Comparison of ENCODE assay signal across 12 cellular contexts in genomic region chr22:36231051-36231450, GRCh38. TPM values are rescaled to one million over a fixed set of nuclear protein-coding genes. Genes with fewer than 3 reads are reported as not detected.
DNase-seq lines count a peak whose midpoint lies in the region; ATAC-seq, FAIRE-seq and TF ChIP-seq lines count a peak whose summit lies in the region.
"Not testable (repeated sequence)": the region's sequence is repeated elsewhere in the genome, so short reads cannot be mapped to it uniquely, and the experiment has no call there.
"Had no signal": no experiment of that assay in that cellular context is flagged by ENCODE, and none has a peak within 500 bp of the region (broad histone marks: within the 10 kb centered on the region; RNA-seq: fewer than 3 reads in every experiment).

No MANE protein-coding gene starts in this region.

- not testable (repeated sequence) for H3F3A ChIP-seq in OCI-LY1 (ENCODE audit: insufficient read depth, low read length)

- H3K27ac ChIP-seq in OCI-LY1 (ENCODE audit: low read depth, low read length, poor library complexity, severe bottlenecking); K562 (ENCODE audit: extremely low read depth, low read depth, low read length); endodermal cell (ENCODE audit: low read depth, low read length): not testable (repeated sequence)

- H3K9me1 ChIP-seq in K562 (ENCODE audit: control insufficient read depth, insufficient read depth, low read length), result not testable (repeated sequence)

- H3K4me1 Mint-ChIP-seq in endodermal cell, result peaks cover 14% of the 10 kb centered on the region
- peaks cover 25% of the 10 kb centered on the region for H3K4me1 Mint-ChIP-seq in nephron progenitor cell

- not testable (repeated sequence) for H3K79me2 ChIP-seq in OCI-LY1 (ENCODE audit: insufficient read depth, low read length); K562 (ENCODE audit: control insufficient read depth, insufficient read depth, low read length)

- TF ChIP-seq CTCF in OCI-LY1 (IDR thresholded peaks at IDR 0.05; ENCODE audit: low read length) (peak; percentile 28; the same call in 1 of the 2 replicates), endodermal cell (conservative IDR thresholded peaks at IDR 0.05) (peak; percentile 63)
- TF ChIP-seq CTCF in K562 (IDR thresholded peaks at IDR 0.05 in 2 of 3, conservative IDR thresholded peaks at IDR 0.05 in 1 of 3; ENCODE audit: insufficient read depth in 2 of 3, low read depth in 1 of 3, low read length in 3 of 3); nephron progenitor cell (IDR thresholded peaks at IDR 0.05): not testable (repeated sequence)

- TF ChIP-seq RAD21 in K562 (CRISPR knock-in tag; conservative IDR thresholded peaks at IDR 0.05 in 1 of 2, IDR thresholded peaks at IDR 0.05 in 1 of 2), result not testable (repeated sequence)

- not testable (repeated sequence) for H3K4me3 Mint-ChIP-seq in endodermal cell, nephron progenitor cell

- not testable (repeated sequence) for H3K36me3 Mint-ChIP-seq in endodermal cell (ENCODE audit: low read depth)
- H3K36me3 Mint-ChIP-seq in nephron progenitor cell (ENCODE audit: low read depth), result peaks cover 23% of the 10 kb centered on the region

- not testable (repeated sequence) for H2AFZ ChIP-seq in OCI-LY1 (ENCODE audit: low read length); K562 (ENCODE audit: low read depth, low read length)

- not testable (repeated sequence) for H3K9me3 ChIP-seq in OCI-LY1 (ENCODE audit: low read length); K562 (replicated peaks; ENCODE audit: control insufficient read depth, insufficient read depth, low read depth, low read length); endodermal cell (ENCODE audit: control insufficient read depth, low read length)

- not testable (repeated sequence) for H3K9me2 ChIP-seq in OCI-LY1 (ENCODE audit: low read depth, low read length)

- H3K27me3 Mint-ChIP-seq in endodermal cell (ENCODE audit: insufficient read depth); nephron progenitor cell (ENCODE audit: low read depth, poor library complexity): not testable (repeated sequence)

- ATAC-seq in K562, result not testable (repeated sequence)

- TF ChIP-seq EP300 in K562 (IDR thresholded peaks at IDR 0.05; ENCODE audit: low read length), result not testable (repeated sequence)

- H3K4me2 ChIP-seq in OCI-LY1 (ENCODE audit: low read length); K562 (ENCODE audit: insufficient read depth, low read length): not testable (repeated sequence)

- in situ Hi-C loops in K562 (cut with MboI), result not testable (repeated sequence)

- POLR2A ChIA-PET in K562 (lab: Yijun Ruan, JAX), result not testable (repeated sequence)

- not testable (repeated sequence) for DNase-seq in GM18507 (ENCODE audit: extremely low spot score, insufficient read length, low read depth); K562 (ENCODE audit: extremely low read depth in 1 of 4, low spot score in 3 of 4); nephron progenitor cell
- peak; percentile 49 for DNase-seq in activated CD8-positive, alpha-beta memory T cell treated with anti-CD3 and anti-CD28 coated beads for 24 hours
- DNase-seq in endodermal cell (peak; percentile 74), islet precursor cell (peak; percentile 49)

- CTCF ChIA-PET in K562 (lab: Yijun Ruan, JAX; ENCODE audit: low intra/inter-chr PET ratio), result not testable (repeated sequence)

- H3K9me3 Mint-ChIP-seq in endodermal cell, nephron progenitor cell: not testable (repeated sequence)

- TF ChIP-seq POLR2A in K562 (conservative IDR thresholded peaks at IDR 0.05), result not testable (repeated sequence)

- H3K4me3 ChIP-seq in OCI-LY1 (ENCODE audit: low read depth, low read length, poor library complexity, severe bottlenecking); K562; endodermal cell (ENCODE audit: low read length): not testable (repeated sequence)

- H3K4me1 ChIP-seq in OCI-LY1 (ENCODE audit: insufficient read depth, low read length, severe bottlenecking); K562 (replicated peaks in 1 of 2; ENCODE audit: control insufficient read depth in 2 of 2, insufficient read depth in 2 of 2, low read length in 2 of 2); endodermal cell (ENCODE audit: control insufficient read depth, insufficient read depth, low read length): not testable (repeated sequence)

- FAIRE-seq in GM18507 (lab: Jason Lieb, UNC), result peak; percentile 84
- not testable (repeated sequence) for FAIRE-seq in K562 (lab: Jason Lieb, UNC)

- not testable (repeated sequence) for BruUV-seq in K562 (replicated peaks; lab: Mats Ljungman, UMichigan)

- H3K36me3 ChIP-seq in OCI-LY1 (ENCODE audit: insufficient read depth, low read length) (peaks cover 57% of the 10 kb centered on the region), K562 (ENCODE audit: control insufficient read depth, insufficient read depth, low read length) (peaks cover 21% of the 10 kb centered on the region; the same call in 1 of the 3 replicates)
- not testable (repeated sequence) for H3K36me3 ChIP-seq in endodermal cell (ENCODE audit: control insufficient read depth, insufficient read depth, low read length)

- not testable (repeated sequence) for H3K27me3 ChIP-seq in OCI-LY1 (ENCODE audit: insufficient read depth, low read length); K562 (ENCODE audit: control insufficient read depth in 2 of 2, insufficient read depth in 2 of 2, low read length in 2 of 2); endodermal cell (ENCODE audit: control insufficient read depth, insufficient read depth, low read length, poor library complexity, severe bottlenecking)

- 77% methylated on average over 5 of the region's 5 CpGs for WGBS in K562 (ENCODE audit: insufficient coverage, low coverage, missing lambda C conversion rate)
- WGBS in endodermal cell (ENCODE audit: insufficient coverage in 1 of 2, insufficient read length in 1 of 2), 2 experiments, result 75 to 78% methylated on average over 5 of the region's 5 CpGs

- H4K20me1 ChIP-seq in OCI-LY1 (ENCODE audit: insufficient read depth, low read length); K562 (replicated peaks; ENCODE audit: control insufficient read depth, insufficient read depth, low read length): not testable (repeated sequence)

- H3K27ac Mint-ChIP-seq in endodermal cell (peak overlapping the region; percentile 32), nephron progenitor cell (peak overlapping the region; percentile 13)

- intact Hi-C loops in K562 (cut with micrococcal nuclease), result not testable (repeated sequence)

- not testable (repeated sequence) for H3K9ac ChIP-seq in OCI-LY1 (ENCODE audit: low read length); K562 (ENCODE audit: insufficient read depth in 1 of 2, low read depth in 2 of 2, low read length in 2 of 2); endodermal cell (ENCODE audit: extremely low read depth, low read length, poor library complexity, severe bottlenecking)

RNA-seq across cellular contexts. Expression of gene APOL2, which starts 8.3 kb away (rescaled TPM):
- total RNA-seq in K562 (2011; cell fraction: chromatin; rRNA removed; ENCODE audit: low replicate concordance), result 7.9 and 14.5 TPM in 2 replicates
- 9.6 and 11.0 TPM in 2 replicates for total RNA-seq in K562 (2011; cell fraction: nucleolus; rRNA removed)
- total RNA-seq in K562 (2011; cell fraction: nucleoplasm; rRNA removed), result 11.5 and 15.8 TPM in 2 replicates
- total RNA-seq in K562 (2014; rRNA removed), result 8.9 and 9.7 TPM in 2 replicates
- total RNA-seq in K562 (2014; rRNA removed; fragmentation: Illumina TruSeq; extraction: Trizol), result 9.3 and 10.6 TPM in 2 replicates
- total RNA-seq in K562 (2015; rRNA removed; fragmentation: Illumina TruSeq; extraction: Trizol), result 9.6 and 10.6 TPM in 2 replicates
- total RNA-seq in K562 (2021), result 9.7 and 10.6 TPM in 2 replicates
- 5.4 and 7.7 TPM in 2 replicates for polyA plus RNA-seq in K562 (2011; rRNA removed)
- 5.7 and 7.9 TPM in 2 replicates for polyA plus RNA-seq in K562 (2011; cell fraction: cytosol; rRNA removed)
- polyA plus RNA-seq in K562 (2011; cell fraction: nucleus; rRNA removed), result 7.8 and 12.8 TPM in 2 replicates
- polyA plus RNA-seq in K562 (2012), result 12.3 and 12.8 TPM in 2 replicates
- 8.9 and 9.4 TPM in 2 replicates for polyA plus RNA-seq in K562 (2014; fragmentation: Illumina TruSeq; extraction: Trizol)
- polyA plus RNA-seq in K562 (2014; fragmentation: Nextera tagmentation; extraction: Ambion mirVana), result 1 to 10 TPM; 2.7 to 6.8 TPM
- polyA plus RNA-seq in K562 (2014; rRNA removed), result 6.6 and 6.9 TPM in 2 replicates
- 7.8 and 13.2 TPM in 2 replicates for polyA minus RNA-seq in K562 (2011; rRNA and poly(A)+ RNA removed)
- 3.5 and 6.3 TPM in 2 replicates for polyA minus RNA-seq in K562 (2011; cell fraction: cytosol; rRNA and poly(A)+ RNA removed)
- polyA minus RNA-seq in K562 (2011; cell fraction: nucleus; rRNA and poly(A)+ RNA removed), result 2.4 and 3.6 TPM in 2 replicates
- total RNA-seq in endodermal cell, result 1 to 10 TPM; 2.1 to 7.9 TPM
- polyA plus RNA-seq in endodermal cell (2013, experiment 1 of 2), result 7.4 TPM
- polyA plus RNA-seq in endodermal cell (2013, experiment 2 of 2), result 7.3 TPM

RNA-seq across cellular contexts. Expression of gene APOL1, which starts 21.9 kb away (rescaled TPM):
- 16.6 and 19.1 TPM in 2 replicates for total RNA-seq in K562 (2011; cell fraction: chromatin; rRNA removed; ENCODE audit: low replicate concordance)
- 16.3 and 21.5 TPM in 2 replicates for total RNA-seq in K562 (2011; cell fraction: nucleolus; rRNA removed)
- 19.4 and 21.1 TPM in 2 replicates for total RNA-seq in K562 (2011; cell fraction: nucleoplasm; rRNA removed)
- total RNA-seq in K562 (2014; rRNA removed), result 5.8 TPM in 2 replicates
- 3.5 and 4.1 TPM in 2 replicates for total RNA-seq in K562 (2014; rRNA removed; fragmentation: Illumina TruSeq; extraction: Trizol)
- 7.0 and 7.3 TPM in 2 replicates for total RNA-seq in K562 (2015; rRNA removed; fragmentation: Illumina TruSeq; extraction: Trizol)
- 8.1 and 9.0 TPM in 2 replicates for total RNA-seq in K562 (2021)
- 4.7 and 5.6 TPM in 2 replicates for polyA plus RNA-seq in K562 (2011; rRNA removed)
- polyA plus RNA-seq in K562 (2011; cell fraction: cytosol; rRNA removed), result 2.8 and 4.2 TPM in 2 replicates
- 7.4 and 14.5 TPM in 2 replicates for polyA plus RNA-seq in K562 (2011; cell fraction: nucleus; rRNA removed)
- 21.2 and 33.8 TPM in 2 replicates for polyA plus RNA-seq in K562 (2012)
- 9.5 and 9.7 TPM in 2 replicates for polyA plus RNA-seq in K562 (2014; fragmentation: Illumina TruSeq; extraction: Trizol)
- polyA plus RNA-seq in K562 (2014; fragmentation: Nextera tagmentation; extraction: Ambion mirVana), result 1 to 10 TPM; 2.5 to 4.2 TPM
- polyA plus RNA-seq in K562 (2014; rRNA removed), result 5.3 and 6.9 TPM in 2 replicates
- polyA minus RNA-seq in K562 (2011; rRNA and poly(A)+ RNA removed), result 4.9 and 5.3 TPM in 2 replicates
- 1.2 and 5.9 TPM in 2 replicates for polyA minus RNA-seq in K562 (2011; cell fraction: cytosol; rRNA and poly(A)+ RNA removed)
- 2.6 and 3.2 TPM in 2 replicates for polyA minus RNA-seq in K562 (2011; cell fraction: nucleus; rRNA and poly(A)+ RNA removed)
- total RNA-seq in endodermal cell, result under 1 TPM; 0.11 to 0.22 TPM
- polyA plus RNA-seq in endodermal cell (2013, experiment 1 of 2), result not detected
- not detected for polyA plus RNA-seq in endodermal cell (2013, experiment 2 of 2)
- total RNA-seq: G401 had no signal

RNA-seq across cellular contexts. Expression of gene APOL4, which starts 29.4 kb away (rescaled TPM):
- 11.5 and 14.1 TPM in 2 replicates for total RNA-seq in K562 (2011; cell fraction: chromatin; rRNA removed; ENCODE audit: low replicate concordance)
- 8.7 and 14.0 TPM in 2 replicates for total RNA-seq in K562 (2011; cell fraction: nucleolus; rRNA removed)
- 14.4 and 15.3 TPM in 2 replicates for total RNA-seq in K562 (2011; cell fraction: nucleoplasm; rRNA removed)
- total RNA-seq in K562 (2014; rRNA removed) (6.6 and 9.4 TPM in 2 replicates), K562 (2014; rRNA removed; fragmentation: Illumina TruSeq; extraction: Trizol) (7.6 and 9.3 TPM in 2 replicates), K562 (2015; rRNA removed; fragmentation: Illumina TruSeq; extraction: Trizol) (11.0 and 11.9 TPM in 2 replicates), K562 (2021) (8.9 and 9.8 TPM in 2 replicates), endodermal cell (not detected)
- polyA plus RNA-seq in K562 (2011; rRNA removed) (14.3 and 14.5 TPM in 2 replicates), K562 (2014; fragmentation: Illumina TruSeq; extraction: Trizol) (8.1 and 10.2 TPM in 2 replicates), K562 (2014; fragmentation: Nextera tagmentation; extraction: Ambion mirVana) (10 to 100 TPM in 1 of 2 experiments, 1 to 10 TPM in 1; 8.9 to 15.0 TPM), K562 (2014; rRNA removed) (6.5 and 7.2 TPM in 2 replicates)
- 14.6 and 18.4 TPM in 2 replicates for polyA plus RNA-seq in K562 (2011; cell fraction: cytosol; rRNA removed)
- polyA plus RNA-seq in K562 (2011; cell fraction: nucleus; rRNA removed), result 8.5 and 10.5 TPM in 2 replicates
- 16.0 and 18.4 TPM in 2 replicates for polyA plus RNA-seq in K562 (2012)
- 32.8 and 36.6 TPM in 2 replicates for polyA minus RNA-seq in K562 (2011; rRNA and poly(A)+ RNA removed)
- polyA minus RNA-seq in K562 (2011; cell fraction: cytosol; rRNA and poly(A)+ RNA removed), result 9.2 and 12.4 TPM in 2 replicates
- 6.5 and 15.6 TPM in 2 replicates for polyA minus RNA-seq in K562 (2011; cell fraction: nucleus; rRNA and poly(A)+ RNA removed)
- 0.07 TPM for polyA plus RNA-seq in endodermal cell (2013, experiment 1 of 2)
- polyA plus RNA-seq in endodermal cell (2013, experiment 2 of 2), result 0.17 TPM
- total RNA-seq: CD4-positive, alpha-beta T cell; G401; GM23248; NCI-H460 had no signal
- polyA plus RNA-seq: GM23248, IgD-negative memory B cell had no signal

Comparison
In these comparisons a context has a peak if more than half of its experiments do, and no peak if none do; other contexts are left out.
1. RNA of gene APOL4, which starts 29.4 kb away (total RNA-seq): 6.6 to 15.3 TPM in K562; not detected in endodermal cell; every median in the first group is over 4 times any median in the second.